In the genomic region with DNA sequence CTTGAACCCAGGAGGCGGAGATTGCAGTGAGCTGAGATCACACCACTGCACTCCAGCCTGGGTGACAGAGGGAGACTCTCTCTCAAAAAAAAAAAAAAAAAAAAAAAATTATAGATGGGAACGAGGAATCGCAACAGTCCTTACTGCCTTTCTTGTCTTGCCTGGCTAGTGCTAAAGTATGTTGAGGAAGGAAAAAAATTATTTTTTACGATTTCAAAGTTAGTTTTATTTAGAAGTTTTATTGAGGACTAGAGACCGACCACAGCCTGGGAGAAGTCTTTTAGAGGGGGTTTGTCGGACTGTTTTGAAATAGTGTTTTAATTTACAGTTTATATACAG, we compare ENCODE assay signal across 14 cellular contexts. TPM values are rescaled to one million over a fixed set of nuclear protein-coding genes. Genes with fewer than 3 reads are reported as not detected.
DNase-seq lines count a peak whose midpoint lies in the region; TF ChIP-seq lines count a peak whose summit lies in the region.
"Had no signal": no experiment of that assay in that cellular context is flagged by ENCODE, and none has a peak within 500 bp of the region (broad histone marks: within the 10 kb centered on the region; RNA-seq: fewer than 3 reads in every experiment).

No MANE protein-coding gene starts in this region.

- DNase-seq in Caki2 (ENCODE audit: low read depth) (peak; percentile 35), PC-9 (no peak), epithelial cell of prostate (ENCODE audit: low read depth, low spot score) (no peak), sigmoid colon (no peak), kidney glomerular epithelial cell (lab: John Stamatoyannopoulos, UW) (no peak), SIG-M5 treated with dmso at 0.1 percent for 504 hours (lab: John Stamatoyannopoulos, UW; ENCODE audit: unreplicated experiment) (no peak), T-helper 9 cell (no peak)
- DNase-seq in stimulated activated CD8-positive, alpha-beta memory T cell treated with anti-CD3 and anti-CD28 coated beads, Interleukin-4, amount 100 ng/mL, for 48 hours: no peak
- DNase-seq: mesendoderm, NCI-H1436, NCI-H446 treated with DMSO at 0.1 percent for 48 hours, T-helper 2 cell had no signal

- TSS peak; percentile 79 for BruUV-seq in PC-9 (replicated peaks; lab: Mats Ljungman, UMichigan)

- TF ChIP-seq CTCF in PC-9 (conservative IDR thresholded peaks at IDR 0.05) (no peak), sigmoid colon (IDR thresholded peaks at IDR 0.05) (no peak)

- no peaks in the 10 kb centered on the region for H3K27me3 ChIP-seq in PC-9 (ENCODE audit: insufficient read depth, low read depth)
- no peaks in the 10 kb centered on the region for H3K27me3 ChIP-seq in sigmoid colon

- no peaks in the 10 kb centered on the region; the same call in 1 of the 2 replicates for H3K9me3 ChIP-seq in PC-9 (ENCODE audit: insufficient read depth, low read depth)
- no peaks in the 10 kb centered on the region for H3K9me3 ChIP-seq in sigmoid colon

- no peaks in the 10 kb centered on the region for H3K79me2 ChIP-seq in PC-9 (ENCODE audit: low read depth)

- CTCF ChIA-PET in PC-9 (lab: Charles Lee): no interaction called here

- WGBS in sigmoid colon, 2 donors: 87 to 90% methylated on average over 6 of the region's 6 CpGs

- H3K9me2 ChIP-seq in PC-9 (ENCODE audit: insufficient read depth): no peaks in the 10 kb centered on the region

- intact Hi-C loops in PC-9 (cut with micrococcal nuclease; ENCODE audit: unreplicated experiment) (loop anchor here (1.0 to 2.0 kb wide), 4 partner anchors 58 to 113 kb away; no protein-coding TSS in a partner anchor), sigmoid colon (cut with DNase I) (no loop called here)

- no peaks in the 10 kb centered on the region for H3K36me3 ChIP-seq in PC-9 (ENCODE audit: low read depth)
- H3K36me3 ChIP-seq in sigmoid colon: no peaks in the 10 kb centered on the region

- H3K27ac ChIP-seq in PC-9 (peak overlapping the region; percentile 92), epithelial cell of prostate (peak overlapping the region; percentile 71), sigmoid colon (peak overlapping the region; percentile 52 to 62 (median 55))
- H3K27ac ChIP-seq: C4-2B, KMS-11 had no signal

- H3F3A ChIP-seq in PC-9 (ENCODE audit: insufficient read depth, low read depth): peaks cover 19% of the 10 kb centered on the region

- H3K4me2 ChIP-seq in PC-9: peak overlapping the region; percentile 60
- H3K4me2 ChIP-seq: KMS-11 had no signal

- H4K20me1 ChIP-seq in PC-9 (ENCODE audit: insufficient read depth): no peaks in the 10 kb centered on the region

- POLR2A ChIA-PET in PC-9 (lab: Charles Lee; ENCODE audit: unreplicated experiment): interaction anchor here (0.5 kb wide), 1 partner anchor 1337 kb away, joined by 3 read pairs; no protein-coding TSS in a partner anchor

- in situ Hi-C loops in Caki2 (cut with HindIII; ENCODE audit: low pct_unique_long_range_greater_than_20kb, low sequenced_read_pairs): loop anchor here (25.0 kb wide), 1 partner anchor 244 kb away; the partner anchor contains the start of gene USP36

- TF ChIP-seq EP300 in sigmoid colon (IDR thresholded peaks at IDR 0.05): no peak

- H3K4me1 ChIP-seq in PC-9 (replicated peaks; ENCODE audit: insufficient read depth) (peaks cover 67% of the 10 kb centered on the region), sigmoid colon (peaks cover 0 to 8% (median 4%) of the 10 kb centered on the region in 4 donors)

- H2AFZ ChIP-seq in PC-9: no peak overlapping the region

- H3K4me3 ChIP-seq in PC-9 (no peak overlapping the region; the same call in 1 of the 2 replicates), sigmoid colon (no peak overlapping the region)

- TF ChIP-seq POLR2A in sigmoid colon (IDR thresholded peaks at IDR 0.05): no peak

RNA-seq across cellular contexts. Expression of gene DNAH17, which starts 15.8 kb away (rescaled TPM):
- total RNA-seq in Caki2 (2014; rRNA removed; shearing (Covaris generic); ENCODE audit: low replicate concordance): 0.41 TPM in 1 of 2 replicates, not detected in the other
- 0.76 and 1.4 TPM in 2 replicates for total RNA-seq in PC-9 (2021)
- under 1 TPM in 3 of 4 donors, not detected in 1; 0.16 to 0.68 (median 0.36) TPM for total RNA-seq in sigmoid colon
- polyA plus RNA-seq in sigmoid colon: under 1 TPM in 1 of 3 donors, not detected in 2; 0.07 TPM
